ENCODE assay signal across 17 cellular contexts in genomic region chr4:85677286-85677685, GRCh38.
DNase-seq lines count a peak whose midpoint lies in the region; ATAC-seq and TF ChIP-seq lines count a peak whose summit lies in the region.
"Had no signal": no experiment of that assay in that cellular context is flagged by ENCODE, and none has a peak within 500 bp of the region (broad histone marks: within the 10 kb centered on the region; RNA-seq: fewer than 3 reads in every experiment).

No MANE protein-coding gene starts in this region.

- H3K9ac ChIP-seq in GM23248: no peak overlapping the region

- intact Hi-C loops in activated T-helper 2 cell treated with anti-CD3 and anti-CD28 coated beads, Interferon-gamma antibody, Interleukin-2, Interleukin-4, amounts not matched to agents 10 μg/mL and 5 μg/mL and 100 μg/mL, durations not matched to agents 14 hours and 24 hours and 36 hours (cut with micrococcal nuclease): no loop called here
- intact Hi-C loops in sciatic nerve (cut with DNase I): loop anchor here (5.0 kb wide), 1 partner anchor 605 kb away; no protein-coding TSS in a partner anchor

- no peak for ATAC-seq in sciatic nerve
- ATAC-seq: esophagus mucosa, right cardiac atrium had no signal

- H3K27me3 ChIP-seq in GM23248 (replicated peaks; ENCODE audit: insufficient read depth): no peaks in the 10 kb centered on the region
- H3K27me3 ChIP-seq: ascending aorta had no signal

- no peaks in the 10 kb centered on the region for H3K27me3 Mint-ChIP-seq in activated T-helper 2 cell treated with anti-CD3 and anti-CD28 coated beads, Interferon-gamma antibody, Interleukin-2, Interleukin-4, amounts not matched to agents 10 μg/mL and 5 μg/mL and 100 μg/mL, durations not matched to agents 14 hours and 24 hours and 36 hours (ENCODE audit: low read depth)

- H3K27ac Mint-ChIP-seq in activated T-helper 2 cell treated with anti-CD3 and anti-CD28 coated beads, Interferon-gamma antibody, Interleukin-2, Interleukin-4, amounts not matched to agents 10 μg/mL and 5 μg/mL and 100 μg/mL, durations not matched to agents 14 hours and 24 hours and 36 hours: no peak overlapping the region
- H3K27ac Mint-ChIP-seq: T-helper 1 cell treated with Interleukin-12 subunit alpha and Interleukin-12 subunit beta and Interleukin-4 antibody, amounts not matched to agents 30 μg/mL and 1 μg/mL, for 36 hours had no signal

- no peak overlapping the region for H2AFZ ChIP-seq in GM23248

- no peaks in the 10 kb centered on the region for H3K36me3 Mint-ChIP-seq in activated T-helper 2 cell treated with anti-CD3 and anti-CD28 coated beads, Interferon-gamma antibody, Interleukin-2, Interleukin-4, amounts not matched to agents 10 μg/mL and 5 μg/mL and 100 μg/mL, durations not matched to agents 14 hours and 24 hours and 36 hours (ENCODE audit: low read depth)

- WGBS in GM23248 (ENCODE audit: low coverage in 1 of 2, low lambda C conversion rate in 2 of 2, missing lambda C conversion rate in 2 of 2), 2 experiments: 96 to 100% methylated on average over 1 of the region's 1 CpG

- no peaks in the 10 kb centered on the region for H3K4me1 Mint-ChIP-seq in activated T-helper 2 cell treated with anti-CD3 and anti-CD28 coated beads, Interferon-gamma antibody, Interleukin-2, Interleukin-4, amounts not matched to agents 10 μg/mL and 5 μg/mL and 100 μg/mL, durations not matched to agents 14 hours and 24 hours and 36 hours (ENCODE audit: low read depth)

- H3K4me3 ChIP-seq in GM23248 (no peak overlapping the region), fibroblast of pulmonary artery (replicated peaks; ENCODE audit: low read depth, low read length) (no peak overlapping the region)
- H3K4me3 ChIP-seq: ascending aorta had no signal

- H3K9me3 ChIP-seq in GM23248 (ENCODE audit: low read depth): no peaks in the 10 kb centered on the region
- H3K9me3 ChIP-seq: ascending aorta had no signal

- H3K4me3 Mint-ChIP-seq in activated T-helper 2 cell treated with anti-CD3 and anti-CD28 coated beads, Interferon-gamma antibody, Interleukin-2, Interleukin-4, amounts not matched to agents 10 μg/mL and 5 μg/mL and 100 μg/mL, durations not matched to agents 14 hours and 24 hours and 36 hours (ENCODE audit: low read depth): no peak overlapping the region
- H3K4me3 Mint-ChIP-seq: T-helper 1 cell treated with Interleukin-12 subunit alpha and Interleukin-12 subunit beta and Interleukin-4 antibody, amounts not matched to agents 30 μg/mL and 1 μg/mL, for 36 hours had no signal

- H3K4me1 ChIP-seq in GM23248 (ENCODE audit: insufficient read depth): peaks cover 14% of the 10 kb centered on the region
- H3K4me1 ChIP-seq: ascending aorta had no signal

- H3K9me3 Mint-ChIP-seq in activated T-helper 2 cell treated with anti-CD3 and anti-CD28 coated beads, Interferon-gamma antibody, Interleukin-2, Interleukin-4, amounts not matched to agents 10 μg/mL and 5 μg/mL and 100 μg/mL, durations not matched to agents 14 hours and 24 hours and 36 hours: no peaks in the 10 kb centered on the region
- H3K9me3 Mint-ChIP-seq: T-helper 1 cell treated with Interleukin-12 subunit alpha and Interleukin-12 subunit beta and Interleukin-4 antibody, amounts not matched to agents 30 μg/mL and 1 μg/mL, for 36 hours had no signal

- DNase-seq in AG08395 (ENCODE audit: low spot score): peak; percentile 14
- DNase-seq in GM23248: peak; percentile 13
- DNase-seq in OCI-M1 (lab: John Stamatoyannopoulos, UW): peak; percentile 35
- peak; percentile 26 for DNase-seq in fibroblast of pulmonary artery (ENCODE audit: low read depth)
- DNase-seq in activated T-helper 2 cell treated with anti-CD3 and anti-CD28 coated beads, Interferon-gamma antibody, Interleukin-2, Interleukin-4, amounts not matched to agents 10 μg/mL and 5 μg/mL and 100 μg/mL, durations not matched to agents 14 hours and 24 hours and 36 hours (ENCODE audit: low spot score): no peak
- DNase-seq in Kasumi-1 (lab: John Stamatoyannopoulos, UW): no peak
- DNase-seq in sciatic nerve (ENCODE audit: low spot score): no peak
- DNase-seq in NCI-H2029 (lab: John Stamatoyannopoulos, UW): no peak
- DNase-seq: activated CD4-positive, alpha-beta T cell treated with anti-CD3 and anti-CD28 coated beads for 1 hour; activated naive CD4-positive, alpha-beta T cell; hypothalamus; MM.1S; nucleus accumbens; right cardiac atrium had no signal

- H3K4me2 ChIP-seq in GM23248 (ENCODE audit: unreplicated experiment): no peak overlapping the region

- H3K27ac ChIP-seq in GM23248: no peak overlapping the region
- H3K27ac ChIP-seq: ascending aorta had no signal

- H3K79me2 ChIP-seq in GM23248 (ENCODE audit: insufficient read depth): no peaks in the 10 kb centered on the region

- no peak for TF ChIP-seq CTCF in fibroblast of pulmonary artery (IDR thresholded peaks at IDR 0.05; ENCODE audit: low read length, missing control alignments)

- H3K36me3 ChIP-seq in GM23248 (ENCODE audit: low read depth): no peaks in the 10 kb centered on the region
- H3K36me3 ChIP-seq: ascending aorta had no signal

- H3F3A ChIP-seq in GM23248 (ENCODE audit: insufficient read depth): peaks cover 14% of the 10 kb centered on the region

- H3K9me2 ChIP-seq in GM23248 (ENCODE audit: insufficient read depth): no peaks in the 10 kb centered on the region

- no peaks in the 10 kb centered on the region for H4K20me1 ChIP-seq in GM23248 (ENCODE audit: insufficient read depth)

- in situ Hi-C loops in GM23248 (cut with MboI): no loop called here

Comparison
In these comparisons a context has a peak if more than half of its experiments do, and no peak if none do; other contexts are left out.
1. DNase-seq: peak in AG08395 (single experiment), GM23248 (single experiment), OCI-M1 (single experiment) and fibroblast of pulmonary artery (single experiment); none in activated T-helper 2 cell treated with anti-CD3 and anti-CD28 coated beads, Interferon-gamma antibody, Interleukin-2, Interleukin-4, amounts not matched to agents 10 μg/mL and 5 μg/mL and 100 μg/mL, durations not matched to agents 14 hours and 24 hours and 36 hours (single experiment), Kasumi-1 (0 of 2), sciatic nerve (single experiment) and NCI-H2029 (single experiment).